ENCODE assay signal across 1 cellular context in the genomic region with DNA sequence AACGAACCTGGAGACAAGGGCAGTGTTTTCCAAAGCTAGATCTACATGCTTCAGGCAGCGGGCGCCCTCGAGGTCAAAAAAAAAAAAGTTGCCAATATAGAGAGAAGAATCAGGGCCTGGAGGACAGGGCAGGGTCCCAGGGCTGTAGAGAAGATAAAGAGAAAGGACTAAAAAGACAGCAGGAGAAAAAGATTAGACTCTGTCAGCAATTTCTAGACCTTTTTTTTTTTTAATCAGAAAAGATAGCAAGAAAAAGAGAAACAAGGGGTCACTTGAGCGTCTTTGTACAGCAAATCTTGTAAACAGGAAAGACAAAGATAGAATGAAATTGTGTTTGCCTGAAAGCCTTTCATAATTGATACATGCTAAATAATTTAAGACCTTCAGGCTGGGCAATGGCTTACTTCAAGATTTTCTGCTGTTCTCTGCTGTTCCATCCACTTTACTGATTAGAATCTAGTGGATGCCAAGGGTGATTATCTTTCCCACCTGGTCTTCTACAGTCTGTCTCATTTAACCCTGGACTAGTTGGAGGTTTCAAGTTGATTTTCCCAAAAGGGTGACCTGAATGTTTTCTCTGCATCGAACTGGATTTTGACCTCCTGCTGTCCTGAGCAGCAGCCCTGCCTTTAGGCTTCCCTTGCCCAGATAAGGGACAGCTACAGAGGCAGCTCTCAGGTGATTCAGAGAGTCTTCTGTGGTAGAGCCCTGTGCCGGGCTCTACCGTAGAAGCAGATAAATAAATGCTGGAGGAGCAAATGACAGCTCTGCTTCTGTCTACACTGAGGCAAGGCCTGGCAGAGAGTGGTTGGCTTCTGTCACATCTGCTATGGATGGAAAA.
A peak's percentile ranks its signal among the peaks of the same experiment; 100 is the strongest.
TF ChIP-seq lines count a peak whose summit lies in the region.

No MANE protein-coding gene starts in this region.

TF ChIP-seq in K562, 482 proteins besides CTCF, POLR2A, EP300 and RAD21:
- no peak for TF ChIP-seq KDM4B (IDR thresholded peaks at IDR 0.05; ENCODE audit: borderline replicate concordance in 2 of 2, low read depth in 1 of 2)
- no peak for TF ChIP-seq HDAC2 (IDR thresholded peaks at IDR 0.05)
- TF ChIP-seq BMI1 (IDR thresholded peaks at IDR 0.05; ENCODE audit: low read length), result no peak
- TF ChIP-seq GTF2E2 (tag; IDR thresholded peaks at IDR 0.05), result no peak
- TF ChIP-seq, protein P1, sequence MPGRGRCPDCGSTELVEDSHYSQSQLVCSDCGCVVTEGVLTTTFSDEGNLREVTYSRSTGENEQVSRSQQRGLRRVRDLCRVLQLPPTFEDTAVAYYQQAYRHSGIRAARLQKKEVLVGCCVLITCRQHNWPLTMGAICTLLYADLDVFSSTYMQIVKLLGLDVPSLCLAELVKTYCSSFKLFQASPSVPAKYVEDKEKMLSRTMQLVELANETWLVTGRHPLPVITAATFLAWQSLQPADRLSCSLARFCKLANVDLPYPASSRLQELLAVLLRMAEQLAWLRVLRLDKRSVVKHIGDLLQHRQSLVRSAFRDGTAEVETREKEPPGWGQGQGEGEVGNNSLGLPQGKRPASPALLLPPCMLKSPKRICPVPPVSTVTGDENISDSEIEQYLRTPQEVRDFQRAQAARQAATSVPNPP (IDR thresholded peaks at IDR 0.05; ENCODE audit: borderline replicate concordance, insufficient read depth, insufficient read length), result no peak
- TF ChIP-seq MCM5 (IDR thresholded peaks at IDR 0.05; ENCODE audit: low read depth), result no peak
- TF ChIP-seq C11orf30 (IDR thresholded peaks at IDR 0.05; ENCODE audit: low read depth), result peak; percentile 63; the same call in 1 of the 2 replicates
- no peak for TF ChIP-seq PML (IDR thresholded peaks at IDR 0.05; ENCODE audit: low read length)
- TF ChIP-seq ZNF384 (IDR thresholded peaks at IDR 0.05; ENCODE audit: low read depth, low read length), result no peak
- no peak for TF ChIP-seq XRCC5 (IDR thresholded peaks at IDR 0.05; ENCODE audit: low read depth, low read length)
- TF ChIP-seq BHLHE40 (IDR thresholded peaks at IDR 0.05; ENCODE audit: low read length), result no peak
- TF ChIP-seq NCOA2 (IDR thresholded peaks at IDR 0.05; ENCODE audit: partially characterized antibody in 2 of 2), result no peak
- TF ChIP-seq POLR2B (IDR thresholded peaks at IDR 0.05; ENCODE audit: low read depth, partially characterized antibody), result no peak
- TF ChIP-seq CHD1 (IDR thresholded peaks at IDR 0.05; ENCODE audit: low read length), result no peak
- TF ChIP-seq ZNF184 (CRISPR knock-in tag; IDR thresholded peaks at IDR 0.05), result no peak
- no peak for TF ChIP-seq SIN3A (IDR thresholded peaks at IDR 0.05; ENCODE audit: borderline replicate concordance in 2 of 2, control insufficient read depth in 1 of 2, low read depth in 2 of 2, low read length in 2 of 2)
- TF ChIP-seq MAFF (IDR thresholded peaks at IDR 0.05; ENCODE audit: low read length), result peak; percentile 33; the same call in 1 of the 2 replicates
- no peak for TF ChIP-seq MTA3 (IDR thresholded peaks at IDR 0.05; ENCODE audit: borderline replicate concordance)
- TF ChIP-seq, protein P2, sequence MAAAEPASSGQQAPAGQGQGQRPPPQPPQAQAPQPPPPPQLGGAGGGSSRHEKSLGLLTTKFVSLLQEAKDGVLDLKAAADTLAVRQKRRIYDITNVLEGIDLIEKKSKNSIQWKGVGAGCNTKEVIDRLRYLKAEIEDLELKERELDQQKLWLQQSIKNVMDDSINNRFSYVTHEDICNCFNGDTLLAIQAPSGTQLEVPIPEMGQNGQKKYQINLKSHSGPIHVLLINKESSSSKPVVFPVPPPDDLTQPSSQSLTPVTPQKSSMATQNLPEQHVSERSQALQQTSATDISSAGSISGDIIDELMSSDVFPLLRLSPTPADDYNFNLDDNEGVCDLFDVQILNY (CRISPR knock-in tag; IDR thresholded peaks at IDR 0.05), result no peak
- no peak for TF ChIP-seq GTF2F1 (IDR thresholded peaks at IDR 0.05; ENCODE audit: low read depth, low read length)
- TF ChIP-seq, protein P3, sequence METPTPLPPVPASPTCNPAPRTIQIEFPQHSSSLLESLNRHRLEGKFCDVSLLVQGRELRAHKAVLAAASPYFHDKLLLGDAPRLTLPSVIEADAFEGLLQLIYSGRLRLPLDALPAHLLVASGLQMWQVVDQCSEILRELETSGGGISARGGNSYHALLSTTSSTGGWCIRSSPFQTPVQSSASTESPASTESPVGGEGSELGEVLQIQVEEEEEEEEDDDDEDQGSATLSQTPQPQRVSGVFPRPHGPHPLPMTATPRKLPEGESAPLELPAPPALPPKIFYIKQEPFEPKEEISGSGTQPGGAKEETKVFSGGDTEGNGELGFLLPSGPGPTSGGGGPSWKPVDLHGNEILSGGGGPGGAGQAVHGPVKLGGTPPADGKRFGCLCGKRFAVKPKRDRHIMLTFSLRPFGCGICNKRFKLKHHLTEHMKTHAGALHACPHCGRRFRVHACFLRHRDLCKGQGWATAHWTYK (CRISPR knock-in tag; IDR thresholded peaks at IDR 0.05), result no peak
- no peak for TF ChIP-seq BRCA1 (IDR thresholded peaks at IDR 0.05)
- no peak for TF ChIP-seq BRCA1 (CRISPR knock-in tag; IDR thresholded peaks at IDR 0.05)
- no peak for TF ChIP-seq TAF1 (IDR thresholded peaks at IDR 0.05; ENCODE audit: control insufficient read depth, extremely low read depth, insufficient read depth, low read length, severe bottlenecking)
- TF ChIP-seq TCFL5 (CRISPR knock-in tag; conservative IDR thresholded peaks at IDR 0.05), result no peak
- TF ChIP-seq HSF4 (CRISPR knock-in tag; IDR thresholded peaks at IDR 0.05; ENCODE audit: borderline replicate concordance), result no peak
- peak; percentile 83 for TF ChIP-seq MAFG (tag; conservative IDR thresholded peaks at IDR 0.05)
- no peak for TF ChIP-seq SNRNP70 (optimal IDR thresholded peaks at IDR 0.05; ENCODE audit: low read depth, low read length)
- TF ChIP-seq SAFB2 (IDR thresholded peaks at IDR 0.05; ENCODE audit: borderline replicate concordance, low read depth, low read length, severe bottlenecking), result no peak
- peak; percentile 87 for TF ChIP-seq ZNF316 (IDR thresholded peaks at IDR 0.05)
- TF ChIP-seq, protein P4, sequence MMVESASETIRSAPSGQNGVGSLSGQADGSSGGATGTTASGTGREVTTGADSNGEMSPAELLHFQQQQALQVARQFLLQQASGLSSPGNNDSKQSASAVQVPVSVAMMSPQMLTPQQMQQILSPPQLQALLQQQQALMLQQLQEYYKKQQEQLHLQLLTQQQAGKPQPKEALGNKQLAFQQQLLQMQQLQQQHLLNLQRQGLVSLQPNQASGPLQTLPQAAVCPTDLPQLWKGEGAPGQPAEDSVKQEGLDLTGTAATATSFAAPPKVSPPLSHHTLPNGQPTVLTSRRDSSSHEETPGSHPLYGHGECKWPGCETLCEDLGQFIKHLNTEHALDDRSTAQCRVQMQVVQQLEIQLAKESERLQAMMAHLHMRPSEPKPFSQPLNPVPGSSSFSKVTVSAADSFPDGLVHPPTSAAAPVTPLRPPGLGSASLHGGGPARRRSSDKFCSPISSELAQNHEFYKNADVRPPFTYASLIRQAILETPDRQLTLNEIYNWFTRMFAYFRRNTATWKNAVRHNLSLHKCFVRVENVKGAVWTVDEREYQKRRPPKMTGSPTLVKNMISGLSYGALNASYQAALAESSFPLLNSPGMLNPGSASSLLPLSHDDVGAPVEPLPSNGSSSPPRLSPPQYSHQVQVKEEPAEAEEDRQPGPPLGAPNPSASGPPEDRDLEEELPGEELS (CRISPR knock-in tag; IDR thresholded peaks at IDR 0.05; ENCODE audit: borderline replicate concordance), result no peak
- TF ChIP-seq, protein P5, sequence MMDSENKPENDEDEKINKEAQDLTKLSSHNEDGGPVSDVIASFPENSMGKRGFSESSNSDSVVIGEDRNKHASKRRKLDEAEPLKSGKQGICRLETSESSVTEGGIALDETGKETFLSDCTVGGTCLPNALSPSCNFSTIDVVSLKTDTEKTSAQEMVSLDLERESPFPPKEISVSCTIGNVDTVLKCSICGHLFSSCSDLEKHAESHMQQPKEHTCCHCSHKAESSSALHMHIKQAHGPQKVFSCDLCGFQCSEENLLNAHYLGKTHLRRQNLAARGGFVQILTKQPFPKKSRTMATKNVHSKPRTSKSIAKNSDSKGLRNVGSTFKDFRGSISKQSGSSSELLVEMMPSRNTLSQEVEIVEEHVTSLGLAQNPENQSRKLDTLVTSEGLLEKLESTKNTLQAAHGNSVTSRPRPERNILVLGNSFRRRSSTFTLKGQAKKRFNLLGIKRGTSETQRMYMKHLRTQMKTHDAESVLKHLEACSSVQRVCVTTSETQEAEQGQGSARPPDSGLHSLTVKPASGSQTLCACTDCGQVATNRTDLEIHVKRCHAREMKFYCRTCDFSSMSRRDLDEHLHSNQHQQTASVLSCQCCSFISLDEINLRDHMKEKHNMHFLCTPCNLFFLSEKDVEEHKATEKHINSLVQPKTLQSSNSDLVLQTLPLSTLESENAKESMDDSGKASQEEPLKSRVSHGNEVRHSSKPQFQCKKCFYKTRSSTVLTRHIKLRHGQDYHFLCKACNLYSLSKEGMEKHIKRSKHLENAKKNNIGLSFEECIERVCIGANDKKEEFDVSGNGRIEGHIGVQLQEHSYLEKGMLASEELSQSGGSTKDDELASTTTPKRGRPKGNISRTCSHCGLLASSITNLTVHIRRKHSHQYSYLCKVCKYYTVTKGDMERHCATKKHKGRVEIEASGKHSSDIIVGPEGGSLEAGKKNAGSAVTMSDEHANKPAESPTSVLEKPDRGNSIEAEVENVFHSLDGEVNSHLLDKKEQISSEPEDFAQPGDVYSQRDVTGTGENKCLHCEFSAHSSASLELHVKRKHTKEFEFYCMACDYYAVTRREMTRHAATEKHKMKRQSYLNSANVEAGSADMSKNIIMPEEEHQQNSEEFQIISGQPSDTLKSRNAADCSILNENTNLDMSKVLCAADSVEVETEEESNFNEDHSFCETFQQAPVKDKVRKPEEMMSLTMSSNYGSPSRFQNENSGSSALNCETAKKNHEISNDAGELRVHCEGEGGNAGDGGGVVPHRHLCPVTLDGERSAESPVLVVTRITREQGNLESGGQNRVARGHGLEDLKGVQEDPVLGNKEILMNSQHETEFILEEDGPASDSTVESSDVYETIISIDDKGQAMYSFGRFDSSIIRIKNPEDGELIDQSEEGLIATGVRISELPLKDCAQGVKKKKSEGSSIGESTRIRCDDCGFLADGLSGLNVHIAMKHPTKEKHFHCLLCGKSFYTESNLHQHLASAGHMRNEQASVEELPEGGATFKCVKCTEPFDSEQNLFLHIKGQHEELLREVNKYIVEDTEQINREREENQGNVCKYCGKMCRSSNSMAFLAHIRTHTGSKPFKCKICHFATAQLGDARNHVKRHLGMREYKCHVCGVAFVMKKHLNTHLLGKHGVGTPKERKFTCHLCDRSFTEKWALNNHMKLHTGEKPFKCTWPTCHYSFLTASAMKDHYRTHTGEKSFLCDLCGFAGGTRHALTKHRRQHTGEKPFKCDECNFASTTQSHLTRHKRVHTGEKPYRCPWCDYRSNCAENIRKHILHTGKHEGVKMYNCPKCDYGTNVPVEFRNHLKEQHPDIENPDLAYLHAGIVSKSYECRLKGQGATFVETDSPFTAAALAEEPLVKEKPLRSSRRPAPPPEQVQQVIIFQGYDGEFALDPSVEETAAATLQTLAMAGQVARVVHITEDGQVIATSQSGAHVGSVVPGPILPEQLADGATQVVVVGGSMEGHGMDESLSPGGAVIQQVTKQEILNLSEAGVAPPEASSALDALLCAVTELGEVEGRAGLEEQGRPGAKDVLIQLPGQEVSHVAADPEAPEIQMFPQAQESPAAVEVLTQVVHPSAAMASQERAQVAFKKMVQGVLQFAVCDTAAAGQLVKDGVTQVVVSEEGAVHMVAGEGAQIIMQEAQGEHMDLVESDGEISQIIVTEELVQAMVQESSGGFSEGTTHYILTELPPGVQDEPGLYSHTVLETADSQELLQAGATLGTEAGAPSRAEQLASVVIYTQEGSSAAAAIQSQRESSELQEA (IDR thresholded peaks at IDR 0.05; ENCODE audit: low read depth), result no peak
- TF ChIP-seq SRSF3 (IDR thresholded peaks at IDR 0.05; ENCODE audit: insufficient read depth, low read length), result no peak
